16 cellular contexts compared by ENCODE assay signal in the genomic region with DNA sequence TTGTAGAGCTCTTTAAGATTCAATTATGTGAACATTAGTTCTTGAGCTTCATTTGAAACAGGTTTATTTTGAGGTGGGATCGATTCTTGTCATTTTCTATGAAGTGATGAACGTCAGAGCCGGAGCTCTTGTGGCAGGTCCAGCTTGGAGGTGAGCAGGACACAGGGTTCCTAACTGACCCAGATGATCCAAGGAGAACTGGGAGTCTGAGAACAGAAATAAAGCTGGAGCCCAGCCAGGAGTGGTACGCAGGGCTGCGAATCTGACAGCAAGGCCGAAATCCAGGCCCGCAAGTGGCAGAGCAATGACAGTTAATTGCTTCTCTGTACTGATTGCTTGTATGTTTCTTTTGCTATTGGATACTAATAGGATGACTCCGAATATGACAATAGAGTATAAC. TPM values are rescaled to one million over a fixed set of nuclear protein-coding genes. Genes with fewer than 3 reads are reported as not detected.
DNase-seq lines count a peak whose midpoint lies in the region; ATAC-seq and TF ChIP-seq lines count a peak whose summit lies in the region.
"Had no signal": no experiment of that assay in that cellular context is flagged by ENCODE, and none has a peak within 500 bp of the region (broad histone marks: within the 10 kb centered on the region; RNA-seq: fewer than 3 reads in every experiment).

No MANE protein-coding gene starts in this region.

- CTCF ChIA-PET in IMR-90 (lab: Yijun Ruan, JAX): no interaction called here

- H2AK9ac ChIP-seq in IMR-90 (replicated peaks; ENCODE audit: low read depth, low read length, poor library complexity): no peak overlapping the region

- POLR2A ChIA-PET in IMR-90 (lab: Charles Lee; ENCODE audit: unreplicated experiment): no interaction called here

- no peaks in the 10 kb centered on the region for H3K79me2 ChIP-seq in parathyroid adenoma

- no peak overlapping the region for H3K23ac ChIP-seq in IMR-90 (ENCODE audit: low read depth, low read length)

- ATAC-seq in Right ventricle myocardium superior (ENCODE audit: poor library complexity) (peak; percentile 58), IMR-90 (ENCODE audit: low read depth) (no peak), lower lobe of right lung (no peak), sciatic nerve (no peak)

- no peak overlapping the region for H2AFZ ChIP-seq in IMR-90 (replicated peaks; ENCODE audit: low read length, poor library complexity)
- H2AFZ ChIP-seq in parathyroid adenoma: no peak overlapping the region
- H2AFZ ChIP-seq: GM23248 had no signal

- BruUV-seq in IMR-90 (replicated peaks; lab: Mats Ljungman, UMichigan): no TSS peak

- H4K20me1 ChIP-seq in IMR-90 (ENCODE audit: insufficient read depth, low read length): peaks cover 30% of the 10 kb centered on the region
- H4K20me1 ChIP-seq: BLaER1 treated with 17β-estradiol and CSF1 and Interleukin-3, amounts not matched to agents 10 nM and 100 nM had no signal

- H3K27me3 ChIP-seq in left ventricle myocardium inferior (ENCODE audit: low read depth): no peaks in the 10 kb centered on the region
- H3K27me3 ChIP-seq in IMR-90 (ENCODE audit: control insufficient read depth, insufficient read depth, low read length): no peaks in the 10 kb centered on the region
- no peaks in the 10 kb centered on the region for H3K27me3 ChIP-seq in lower lobe of right lung (ENCODE audit: low read depth)
- no peaks in the 10 kb centered on the region for H3K27me3 ChIP-seq in parathyroid adenoma (ENCODE audit: control insufficient read depth, insufficient read depth, low read length)
- H3K27me3 ChIP-seq: BLaER1 treated with 17β-estradiol and CSF1 and Interleukin-3, amounts not matched to agents 10 nM and 100 nM had no signal

- H3K9ac ChIP-seq in IMR-90 (ENCODE audit: low read depth, low read length): no peak overlapping the region
- no peak overlapping the region for H3K9ac ChIP-seq in parathyroid adenoma
- H3K9ac ChIP-seq: BLaER1 treated with 17β-estradiol and CSF1 and Interleukin-3, amounts not matched to agents 10 nM and 100 nM; GM23248 had no signal

- H3K56ac ChIP-seq in IMR-90 (ENCODE audit: extremely low read depth, insufficient read depth, low read length): no peak overlapping the region

- H2BK5ac ChIP-seq in IMR-90 (ENCODE audit: low read depth, low read length, poor library complexity, severe bottlenecking): no peak overlapping the region

- no peak overlapping the region for H4K91ac ChIP-seq in IMR-90 (ENCODE audit: insufficient read depth, low read depth, low read length)

- no peak overlapping the region for H3K14ac ChIP-seq in IMR-90 (replicated peaks; ENCODE audit: low read depth, low read length)

- H3K4me3 ChIP-seq in left ventricle myocardium inferior (no peak overlapping the region), IMR-90 (ENCODE audit: insufficient read depth, low read depth, low read length) (no peak overlapping the region), lower lobe of right lung (no peak overlapping the region), parathyroid adenoma (ENCODE audit: low read depth, low read length) (no peak overlapping the region)
- H3K4me3 ChIP-seq: BLaER1 treated with 17β-estradiol and CSF1 and Interleukin-3, amounts not matched to agents 10 nM and 100 nM; GM23248 had no signal

- TF ChIP-seq CTCF in left ventricle myocardium inferior (IDR thresholded peaks at IDR 0.05; ENCODE audit: borderline replicate concordance): no peak
- no peak for TF ChIP-seq CTCF in IMR-90 (conservative IDR thresholded peaks at IDR 0.05; ENCODE audit: low read depth, low read length)
- TF ChIP-seq CTCF in lower lobe of right lung (IDR thresholded peaks at IDR 0.05): no peak
- no peak for TF ChIP-seq CTCF in parathyroid adenoma (IDR thresholded peaks at IDR 0.05)

- no peak for TF ChIP-seq POLR2A in IMR-90 (IDR thresholded peaks at IDR 0.05; ENCODE audit: low read depth, low read length)

- 0 out of 2 replicates have a peak overlapping the region, but pooled peaks have one; percentile 21 for H3K4ac ChIP-seq in IMR-90 (ENCODE audit: low read depth, low read length)

- no peaks in the 10 kb centered on the region for H3K9me3 ChIP-seq in left ventricle myocardium inferior (replicated peaks)
- H3K9me3 ChIP-seq in IMR-90 (ENCODE audit: control insufficient read depth, insufficient read depth, low read length): no peaks in the 10 kb centered on the region
- no peaks in the 10 kb centered on the region for H3K9me3 ChIP-seq in lower lobe of right lung
- no peaks in the 10 kb centered on the region for H3K9me3 ChIP-seq in parathyroid adenoma (ENCODE audit: control insufficient read depth, low read length)
- H3K9me3 ChIP-seq: BLaER1 treated with 17β-estradiol and CSF1 and Interleukin-3, amounts not matched to agents 10 nM and 100 nM had no signal

- dilution Hi-C loops in IMR-90 (cut with HindIII; ENCODE audit: low sequenced_read_pairs, unreplicated experiment): no loop called here

- H2BK120ac ChIP-seq in IMR-90 (ENCODE audit: low read depth, low read length): 0 out of 2 replicates have a peak overlapping the region, but pooled peaks have one; percentile 16

- H4K5ac ChIP-seq in IMR-90 (ENCODE audit: low read depth, low read length): no peak overlapping the region

- H3K36me3 ChIP-seq in left ventricle myocardium inferior: no peaks in the 10 kb centered on the region
- H3K36me3 ChIP-seq in IMR-90 (ENCODE audit: control insufficient read depth, insufficient read depth, low read length): no peaks in the 10 kb centered on the region
- no peaks in the 10 kb centered on the region for H3K36me3 ChIP-seq in lower lobe of right lung
- H3K36me3 ChIP-seq in parathyroid adenoma (ENCODE audit: control insufficient read depth, insufficient read depth, low read length): no peaks in the 10 kb centered on the region
- H3K36me3 ChIP-seq: BLaER1 treated with 17β-estradiol and CSF1 and Interleukin-3, amounts not matched to agents 10 nM and 100 nM had no signal

- H3K79me1 ChIP-seq in IMR-90 (ENCODE audit: low read depth in 1 of 2, low read length in 2 of 2): peaks cover 14 to 43% of the 10 kb centered on the region in 2 experiments

- H3K27ac ChIP-seq in left ventricle myocardium inferior (replicated peaks): no peak overlapping the region
- H3K27ac ChIP-seq in IMR-90 (ENCODE audit: insufficient read depth, low read length): no peak overlapping the region
- peak overlapping the region; percentile 4 for H3K27ac ChIP-seq in lower lobe of right lung
- H3K27ac ChIP-seq in parathyroid adenoma: no peak overlapping the region
- H3K27ac ChIP-seq: BLaER1 treated with 17β-estradiol and CSF1 and Interleukin-3, amounts not matched to agents 10 nM and 100 nM; GM23248 had no signal

- WGBS in IMR-90 (ENCODE audit: extremely low coverage in 2 of 2, insufficient read length in 1 of 2), 2 experiments: 97% methylated on average over 6 of the region's 8 CpGs; no CpG with 5 or more reads in 1 of the 2 experiments

- H2BK15ac ChIP-seq in IMR-90 (ENCODE audit: low read depth, low read length): no peak overlapping the region; the same call in 2 of the 3 replicates

- no peak overlapping the region for H4K8ac ChIP-seq in IMR-90 (ENCODE audit: low read depth in 2 of 2, low read length in 2 of 2)

- H3K4me1 ChIP-seq in left ventricle myocardium inferior (peaks cover 55% of the 10 kb centered on the region), IMR-90 (ENCODE audit: control insufficient read depth, insufficient read depth, low read length) (peaks cover 7% of the 10 kb centered on the region), lower lobe of right lung (peaks cover 32% of the 10 kb centered on the region), parathyroid adenoma (peaks cover 9% of the 10 kb centered on the region)

- DNase-seq in Right ventricle myocardium superior: no peak
- DNase-seq in left ventricle myocardium inferior: no peak
- DNase-seq in IMR-90: no peak
- DNase-seq in lower lobe of right lung: no peak
- DNase-seq in SW 1271 (lab: John Stamatoyannopoulos, UW): no peak
- DNase-seq in A172 (ENCODE audit: low spot score): no peak
- no peak for DNase-seq in sciatic nerve (ENCODE audit: low spot score)
- DNase-seq: 8988T; ACHN; CD4-positive, CD25-positive, alpha-beta regulatory T cell; DMS53; GM23248; H9 had no signal

- H3K4me2 ChIP-seq in IMR-90 (ENCODE audit: low read depth, low read length) (no peak overlapping the region), parathyroid adenoma (ENCODE audit: low read length) (peak overlapping the region; percentile 56)
- H3K4me2 ChIP-seq: BLaER1 treated with 17β-estradiol and CSF1 and Interleukin-3, amounts not matched to agents 10 nM and 100 nM had no signal

- H3K9me1 ChIP-seq in IMR-90 (ENCODE audit: insufficient read depth, low read length): peaks cover 12% of the 10 kb centered on the region; the same call in 1 of the 2 replicates

- no peak overlapping the region for H3K18ac ChIP-seq in IMR-90 (ENCODE audit: low read depth, low read length)

- H2AK5ac ChIP-seq in IMR-90 (ENCODE audit: low read depth, low read length): no peak overlapping the region; the same call in 1 of the 2 replicates

- no peak for TF ChIP-seq RAD21 in IMR-90 (IDR thresholded peaks at IDR 0.05; ENCODE audit: low read length)

- peak overlapping the region; percentile 9; the same call in 1 of the 2 replicates for H2BK20ac ChIP-seq in IMR-90 (ENCODE audit: low read depth, low read length)

- intact Hi-C loops in Right ventricle myocardium superior (cut with DNase I) (no loop called here), left ventricle myocardium inferior (cut with micrococcal nuclease) (no loop called here), IMR-90 (cut with micrococcal nuclease) (no loop called here), lower lobe of right lung (cut with DNase I) (no loop called here), sciatic nerve (cut with DNase I) (no loop called here)

- in situ Hi-C loops in IMR-90 (cut with MboI; ENCODE audit: low sequenced_read_pairs): no loop called here

TF ChIP-seq in IMR-90, 13 proteins besides CTCF, POLR2A, EP300 and RAD21 (continues in another document):
- no peak for TF ChIP-seq MAFK (IDR thresholded peaks at IDR 0.05; ENCODE audit: low read depth, low read length)
- no peak for TF ChIP-seq RCOR1 (IDR thresholded peaks at IDR 0.05; ENCODE audit: insufficient replicate concordance, low read length)
- no peak for TF ChIP-seq CEBPB (IDR thresholded peaks at IDR 0.05; ENCODE audit: low read depth, low read length)
- no peak for TF ChIP-seq CHD1 (IDR thresholded peaks at IDR 0.05; ENCODE audit: low read depth, low read length)
- TF ChIP-seq SMC3 (IDR thresholded peaks at IDR 0.05; ENCODE audit: low read depth, low read length): no peak
- no peak for TF ChIP-seq NFE2L2 (IDR thresholded peaks at IDR 0.05; ENCODE audit: low read depth, low read length)
- TF ChIP-seq MXI1 (IDR thresholded peaks at IDR 0.05; ENCODE audit: borderline replicate concordance, low read depth, low read length): no peak

RNA-seq across cellular contexts. Expression of a gene that starts 46.5 kb away (rescaled TPM):
- total RNA-seq in Right ventricle myocardium superior: 39.5 TPM
- total RNA-seq in left ventricle myocardium inferior: 33.3 TPM
- total RNA-seq in IMR-90 (2012; rRNA removed): 34.4 and 42.3 TPM in 2 replicates
- polyA plus RNA-seq in IMR-90 (2012; rRNA removed): 11.6 and 14.0 TPM in 2 replicates
- polyA plus RNA-seq in IMR-90 (2012; cell fraction: cytosol; rRNA removed): 10.6 and 11.1 TPM in 2 replicates
- polyA plus RNA-seq in IMR-90 (2012; cell fraction: nucleus; rRNA removed; ENCODE audit: low replicate concordance): 9.4 and 14.7 TPM in 2 replicates
- 34.5 TPM for total RNA-seq in lower lobe of right lung
- total RNA-seq in A172 (2014; rRNA removed; shearing (Covaris generic)): 6.9 and 12.7 TPM in 2 replicates
- total RNA-seq in sciatic nerve: 59.0 TPM
- total RNA-seq: CD4-positive, CD25-positive, alpha-beta regulatory T cell; HT-29 had no signal
- polyA plus RNA-seq: CD4-positive, CD25-positive, alpha-beta regulatory T cell had no signal
